In the genomic region with DNA sequence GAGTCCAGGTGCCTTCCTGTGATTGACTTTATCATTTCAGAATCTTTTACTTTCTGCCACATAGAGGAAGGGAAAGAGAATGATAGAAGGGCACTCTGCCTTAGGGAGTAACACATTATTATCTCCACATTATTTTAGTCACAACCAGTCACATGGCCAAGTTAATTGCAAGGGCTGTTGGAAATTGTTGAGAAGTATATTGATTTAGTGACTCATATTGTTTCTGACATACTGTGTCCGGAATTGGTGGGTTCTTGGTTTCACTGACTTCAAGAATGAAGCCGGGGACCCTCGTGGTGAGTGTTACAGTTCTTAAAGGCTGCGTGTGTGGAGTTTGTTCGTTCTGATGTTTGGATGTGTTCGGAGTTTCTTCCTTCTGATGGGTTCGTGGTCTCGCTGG, we compare ENCODE assay signal across 18 cellular contexts. TPM values are rescaled to one million over a fixed set of nuclear protein-coding genes. Genes with fewer than 3 reads are reported as not detected.
"Had no signal": no experiment of that assay in that cellular context is flagged by ENCODE, and none has a peak within 500 bp of the region (broad histone marks: within the 10 kb centered on the region; RNA-seq: fewer than 3 reads in every experiment).

No MANE protein-coding gene starts in this region.

- DNase-seq: dermis blood vessel endothelial cell; erythroblast; foreskin melanocyte; head of caudate nucleus; kidney; left cardiac atrium; left ventricle myocardium inferior; lower lobe of right lung; nucleus accumbens; pancreas; right cardiac atrium; small intestine; stimulated activated CD4-positive, alpha-beta T cell treated with anti-CD3 and anti-CD28 coated beads, Interleukin-12 subunit alpha, Interleukin-12 subunit beta, amount 100 ng/mL, for 4 hours; stimulated activated naive CD4-positive, alpha-beta T cell treated with Interleukin-2 at 50 U/mL for 16 hours had no signal

- ATAC-seq: left cardiac atrium; lower lobe of right lung; natural killer cell treated with Interleukin-12 subunit alpha and Interleukin-12 subunit beta and Interleukin-15 and Interleukin-18, amount 100 ng/mL, for 72 hours; pancreas; right cardiac atrium had no signal

RNA-seq across cellular contexts. Expression of a gene that starts 8.7 kb away (rescaled TPM):
- polyA plus RNA-seq: hepatocyte, pancreas, right cardiac atrium, small intestine, thymus had no signal

RNA-seq across cellular contexts. Expression of a gene that starts 23.3 kb away (rescaled TPM):
- polyA plus RNA-seq: pancreas, small intestine had no signal

RNA-seq across cellular contexts. Expression of a gene that starts 31.1 kb away (rescaled TPM):
- polyA plus RNA-seq: endothelial cell of umbilical vein, hepatocyte, pancreas, right cardiac atrium, small intestine had no signal

RNA-seq across cellular contexts. Expression of a gene that starts 38.4 kb away (rescaled TPM):
- polyA plus RNA-seq: hepatocyte, pancreas, small intestine had no signal

RNA-seq across cellular contexts. Expression of a gene that starts 43.4 kb away (rescaled TPM):
- polyA plus RNA-seq: hepatocyte, pancreas, right cardiac atrium, small intestine had no signal
